ENCODE assay signal across 9 cellular contexts in genomic region chr14:53715390-53715730, GRCh38.
A peak's percentile ranks its signal among the peaks of the same experiment; 100 is the strongest.
DNase-seq lines count a peak whose midpoint lies in the region; ATAC-seq and TF ChIP-seq lines count a peak whose summit lies in the region.
"Had no signal": no experiment of that assay in that cellular context is flagged by ENCODE, and none has a peak within 500 bp of the region (broad histone marks: within the 10 kb centered on the region; RNA-seq: fewer than 3 reads in every experiment).

No MANE protein-coding gene starts in this region.

- H3K9me3 ChIP-seq in GM23248 (ENCODE audit: low read depth): no peaks in the 10 kb centered on the region
- H3K9me3 ChIP-seq in breast epithelium: no peaks in the 10 kb centered on the region
- no peaks in the 10 kb centered on the region for H3K9me3 ChIP-seq in right cardiac atrium (ENCODE audit: control insufficient read depth, low read length)
- H3K9me3 ChIP-seq: lower lobe of right lung had no signal

- peak overlapping the region; percentile 38 for H3K4me2 ChIP-seq in GM23248 (ENCODE audit: unreplicated experiment)

- no peak for TF ChIP-seq CTCF in breast epithelium (IDR thresholded peaks at IDR 0.05)

- no peak overlapping the region for H2AFZ ChIP-seq in GM23248

- in situ Hi-C loops in GM23248 (cut with MboI): no loop called here

- H3K27ac ChIP-seq in GM23248 (no peak overlapping the region), breast epithelium (no peak overlapping the region), right cardiac atrium (ENCODE audit: low read length) (peak overlapping the region; percentile 34)
- H3K27ac ChIP-seq: lower lobe of right lung had no signal

- H3F3A ChIP-seq in GM23248 (ENCODE audit: insufficient read depth): no peaks in the 10 kb centered on the region

- no peaks in the 10 kb centered on the region for H3K9me2 ChIP-seq in GM23248 (ENCODE audit: insufficient read depth)

- no peaks in the 10 kb centered on the region for H3K79me2 ChIP-seq in GM23248 (ENCODE audit: insufficient read depth)

- no peak overlapping the region for H3K9ac ChIP-seq in GM23248

- ATAC-seq in right cardiac atrium (peak; percentile 88 to 91), GM18511 (IDR thresholded peaks at IDR 0.05; ENCODE audit: unreplicated experiment) (no peak), HG03095 (IDR thresholded peaks at IDR 0.05; ENCODE audit: unreplicated experiment) (no peak)

- H4K20me1 ChIP-seq in GM23248 (ENCODE audit: insufficient read depth): no peaks in the 10 kb centered on the region

- TF ChIP-seq POLR2A in breast epithelium (IDR thresholded peaks at IDR 0.05): no peak

- H3K4me1 ChIP-seq in GM23248 (ENCODE audit: insufficient read depth) (no peaks in the 10 kb centered on the region; the same call in 1 of the 2 replicates), breast epithelium (no peaks in the 10 kb centered on the region), right cardiac atrium (ENCODE audit: control insufficient read depth, insufficient read depth, low read length) (no peaks in the 10 kb centered on the region)

- no peaks in the 10 kb centered on the region for H3K36me3 ChIP-seq in GM23248 (ENCODE audit: low read depth)
- H3K36me3 ChIP-seq in breast epithelium: no peaks in the 10 kb centered on the region
- H3K36me3 ChIP-seq: lower lobe of right lung had no signal

- DNase-seq in GM23248 (peak; percentile 59), breast epithelium (ENCODE audit: low spot score in 2 of 2) (no peak), right cardiac atrium (no peak), skeletal muscle cell (ENCODE audit: low read depth) (peak; percentile 4), DMS 273 (lab: John Stamatoyannopoulos, UW; ENCODE audit: unreplicated experiment) (no peak)
- no peak for DNase-seq in activated CD4-positive, alpha-beta T cell treated with anti-CD3 and anti-CD28 coated beads, Interleukin-2, amount 50 U/mL, for 1 hour
- DNase-seq: lower lobe of right lung had no signal

- peak overlapping the region; percentile 9 for H3K4me3 ChIP-seq in GM23248
- peak overlapping the region; percentile 8 to 48 (median 9) for H3K4me3 ChIP-seq in breast epithelium
- H3K4me3 ChIP-seq in right cardiac atrium (ENCODE audit: low read length): peak overlapping the region; percentile 29
- no peak overlapping the region for H3K4me3 ChIP-seq in skeletal muscle cell (ENCODE audit: low read depth, low read length)
- H3K4me3 ChIP-seq: lower lobe of right lung had no signal

- 0% methylated on average over 1 of the region's 1 CpG for WGBS in GM23248 (ENCODE audit: low coverage in 1 of 2, low lambda C conversion rate in 2 of 2, missing lambda C conversion rate in 2 of 2), 2 experiments
- WGBS in right cardiac atrium: 5% methylated on average over 1 of the region's 1 CpG

- intact Hi-C loops in breast epithelium (cut with DNase I; ENCODE audit: low total_unique reads) (no loop called here), right cardiac atrium (cut with DNase I) (no loop called here)

- H3K27me3 ChIP-seq in GM23248 (replicated peaks; ENCODE audit: insufficient read depth) (0 out of 2 replicates have a peak, but pooled peaks cover 3% of the 10 kb centered on the region), breast epithelium (no peaks in the 10 kb centered on the region), right cardiac atrium (ENCODE audit: control insufficient read depth, insufficient read depth) (no peaks in the 10 kb centered on the region)

Comparison
In these comparisons a context has a peak if more than half of its experiments do, and no peak if none do; other contexts are left out.
1. DNase-seq: peak in GM23248 (single experiment) and skeletal muscle cell (single experiment); none in breast epithelium (0 of 2), right cardiac atrium (0 of 3), DMS 273 (single experiment) and activated CD4-positive, alpha-beta T cell treated with anti-CD3 and anti-CD28 coated beads, Interleukin-2, amount 50 U/mL, for 1 hour (single experiment).
2. ATAC-seq: peak in right cardiac atrium (2 of 2); none in GM18511 (single experiment) and HG03095 (single experiment).